21 cellular contexts compared by ENCODE assay signal in the genomic region with DNA sequence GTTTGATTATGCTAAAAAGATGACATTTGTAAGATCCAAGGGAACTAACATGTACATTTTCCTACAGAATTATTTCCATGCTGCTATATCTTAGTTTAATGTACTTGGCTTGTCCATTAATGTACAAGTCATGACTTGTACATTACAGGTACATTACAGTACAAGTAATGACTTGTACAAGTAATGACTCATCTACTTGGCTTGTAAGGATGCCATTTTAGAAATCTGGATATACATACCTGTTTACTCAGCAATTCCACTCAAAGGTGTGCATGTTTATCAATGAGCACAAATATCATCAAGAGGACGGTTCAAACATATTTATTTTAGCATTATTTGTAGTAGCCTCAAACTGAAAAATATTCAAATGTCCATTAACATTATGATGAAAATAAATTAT.
DNase-seq lines count a peak whose midpoint lies in the region; ATAC-seq, FAIRE-seq and TF ChIP-seq lines count a peak whose summit lies in the region.
"Had no signal": no experiment of that assay in that cellular context is flagged by ENCODE, and none has a peak within 500 bp of the region (broad histone marks: within the 10 kb centered on the region; RNA-seq: fewer than 3 reads in every experiment).

No MANE protein-coding gene starts in this region.

- no peak overlapping the region for H3K4me3 Mint-ChIP-seq in CD8-positive, alpha-beta memory T cell
- H3K4me3 Mint-ChIP-seq: T-helper 1 cell treated with Interleukin-12 subunit alpha and Interleukin-12 subunit beta and Interleukin-4 antibody, amounts not matched to agents 30 μg/mL and 1 μg/mL, for 36 hours had no signal

- H3K9ac ChIP-seq in PC-3 (ENCODE audit: low read length): no peak overlapping the region

- no peaks in the 10 kb centered on the region for H3F3A ChIP-seq in PC-3 (ENCODE audit: low read length, unreplicated experiment)

- no peak overlapping the region for H3K27ac ChIP-seq in PC-3 (ENCODE audit: low read length)
- no peak overlapping the region for H3K27ac ChIP-seq in CD8-positive, alpha-beta memory T cell (ENCODE audit: low read depth, low read length)
- H3K27ac ChIP-seq: A549, Peyer's patch had no signal

- H2AFZ ChIP-seq in PC-3 (ENCODE audit: low read length): no peak overlapping the region

- TF ChIP-seq POLR2A in H54 (IDR thresholded peaks at IDR 0.05; ENCODE audit: low read depth, low read length): no peak

- no peaks in the 10 kb centered on the region for H4K20me1 ChIP-seq in PC-3 (ENCODE audit: low read length)

- intact Hi-C loops in PC-3 (cut with micrococcal nuclease): no loop called here

- no TSS peak for BruUV-seq in PC-3 (replicated peaks; lab: Mats Ljungman, UMichigan)

- H3K9me3 ChIP-seq in PC-3 (ENCODE audit: low read length): no peaks in the 10 kb centered on the region
- no peaks in the 10 kb centered on the region for H3K9me3 ChIP-seq in CD8-positive, alpha-beta memory T cell (ENCODE audit: low read length)
- H3K9me3 ChIP-seq: A549, BE2C, HAP-1, Peyer's patch had no signal

- no peaks in the 10 kb centered on the region for H3K9me2 ChIP-seq in PC-3 (replicated peaks; ENCODE audit: low read length)

- POLR2A ChIA-PET in PC-3 (lab: Charles Lee; ENCODE audit: unreplicated experiment) (no interaction called here), GM10248 (lab: Yijun Ruan, JAX) (no interaction called here)
- POLR2A ChIA-PET in CD8-positive, alpha-beta memory T cell (lab: Charles Lee): no interaction called here

- FAIRE-seq in H54 (lab: Jason Lieb, UNC): peak; percentile 45
- FAIRE-seq: A549, GM12892 had no signal

- peak; percentile 60 for ATAC-seq in PC-3
- ATAC-seq: A549 had no signal

- no peak overlapping the region for H3K4me3 ChIP-seq in PC-3 (ENCODE audit: low read length)
- no peak overlapping the region for H3K4me3 ChIP-seq in epithelial cell of esophagus (ENCODE audit: low read length)
- H3K4me3 ChIP-seq in CD8-positive, alpha-beta memory T cell (ENCODE audit: low read length): no peak overlapping the region
- H3K4me3 ChIP-seq: A549, HAP-1, Peyer's patch had no signal

- no peaks in the 10 kb centered on the region for H3K4me1 Mint-ChIP-seq in CD8-positive, alpha-beta memory T cell

- CTCF ChIA-PET in PC-3 (lab: Charles Lee) (no interaction called here), GM10248 (lab: Yijun Ruan, JAX) (no interaction called here)
- CTCF ChIA-PET in CD8-positive, alpha-beta memory T cell (lab: Charles Lee): no interaction called here

- H3K27me3 ChIP-seq in PC-3 (ENCODE audit: low read length): no peaks in the 10 kb centered on the region
- H3K27me3 ChIP-seq in CD8-positive, alpha-beta memory T cell (ENCODE audit: insufficient read depth, low read length, poor library complexity, severe bottlenecking): no peaks in the 10 kb centered on the region
- H3K27me3 ChIP-seq: BE2C, Peyer's patch had no signal

- H3K9me3 Mint-ChIP-seq in CD8-positive, alpha-beta memory T cell: peaks cover 0 to 6% (median 2%) of the 10 kb centered on the region in 5 donors
- H3K9me3 Mint-ChIP-seq: T-helper 1 cell treated with Interleukin-12 subunit alpha and Interleukin-12 subunit beta and Interleukin-4 antibody, amounts not matched to agents 30 μg/mL and 1 μg/mL, for 36 hours had no signal

- no peaks in the 10 kb centered on the region for H3K79me2 ChIP-seq in PC-3 (ENCODE audit: low read length)

- TF ChIP-seq CTCF in PC-3 (conservative IDR thresholded peaks at IDR 0.05; ENCODE audit: low read depth, low read length) (no peak), epithelial cell of esophagus (IDR thresholded peaks at IDR 0.05; ENCODE audit: insufficient read depth, low read depth, low read length, missing control alignments) (no peak), GM10248 (IDR thresholded peaks at IDR 0.05; ENCODE audit: control extremely low read depth, extremely low read depth, low read depth, missing control alignments) (no peak)

- peaks cover 14% of the 10 kb centered on the region for H3K4me1 ChIP-seq in PC-3 (ENCODE audit: insufficient read depth, low read length)
- H3K4me1 ChIP-seq in CD8-positive, alpha-beta memory T cell (ENCODE audit: insufficient read depth, low read length): no peaks in the 10 kb centered on the region
- H3K4me1 ChIP-seq: A549, BE2C, Peyer's patch had no signal

- no peak for DNase-seq in H54 (ENCODE audit: insufficient read length, low spot score)
- peak; percentile 5 for DNase-seq in LoVo (ENCODE audit: low spot score)
- peak; percentile 71 for DNase-seq in PC-3
- DNase-seq in epithelial cell of esophagus (ENCODE audit: low read depth): peak; percentile 83
- no peak for DNase-seq in germinal center (ENCODE audit: low spot score)
- no peak for DNase-seq in NCI-H526 (lab: John Stamatoyannopoulos, UW)
- DNase-seq in GM10248 (ENCODE audit: extremely low spot score): no peak
- DNase-seq in CD8-positive, alpha-beta memory T cell: no peak
- DNase-seq: BE2C; NCI-H1092 treated with DMSO at 0.1 percent for 48 hours; NCI-H1694; NCI-H2081; NCI-H446 treated with DMSO at 0.1 percent for 48 hours; NCI-H774; NK-92 treated with Interleukin-12 subunit alpha and Interleukin-12 subunit beta, amount 100 ng/mL, for 24 hours; Peyer's patch; Right ventricle myocardium superior had no signal

- H3K36me3 ChIP-seq in PC-3 (ENCODE audit: low read depth, low read length): no peaks in the 10 kb centered on the region
- no peaks in the 10 kb centered on the region for H3K36me3 ChIP-seq in CD8-positive, alpha-beta memory T cell (ENCODE audit: insufficient read depth, low read length)
- H3K36me3 ChIP-seq: BE2C, HAP-1, Peyer's patch had no signal

- no peak overlapping the region for H3K27ac Mint-ChIP-seq in CD8-positive, alpha-beta memory T cell
- H3K27ac Mint-ChIP-seq: T-helper 1 cell treated with Interleukin-12 subunit alpha and Interleukin-12 subunit beta and Interleukin-4 antibody, amounts not matched to agents 30 μg/mL and 1 μg/mL, for 36 hours had no signal

- no peaks in the 10 kb centered on the region for H3K27me3 Mint-ChIP-seq in CD8-positive, alpha-beta memory T cell

- H3K4me2 ChIP-seq in PC-3 (ENCODE audit: low read length): no peak overlapping the region
- H3K4me2 ChIP-seq: A549 had no signal

- no peaks in the 10 kb centered on the region for H3K36me3 Mint-ChIP-seq in CD8-positive, alpha-beta memory T cell

Comparison
In these comparisons a context has a peak if more than half of its experiments do, and no peak if none do; other contexts are left out.
1. DNase-seq: peak in LoVo (single experiment), PC-3 (single experiment) and epithelial cell of esophagus (single experiment); none in H54 (single experiment), germinal center (single experiment), NCI-H526 (0 of 2), GM10248 (single experiment) and CD8-positive, alpha-beta memory T cell (0 of 5).